7 cellular contexts compared by ENCODE assay signal in genomic region chr12:105341620-105342019, GRCh38. TPM values are rescaled to one million over a fixed set of nuclear protein-coding genes. Genes with fewer than 3 reads are reported as not detected.
DNase-seq lines count a peak whose midpoint lies in the region; ATAC-seq, FAIRE-seq and TF ChIP-seq lines count a peak whose summit lies in the region.
"Not testable (repeated sequence)": the region's sequence is repeated elsewhere in the genome, so short reads cannot be mapped to it uniquely, and the experiment has no call there.

No MANE protein-coding gene starts in this region.

- TF ChIP-seq RAD21 in GM12878 (IDR thresholded peaks at IDR 0.05; ENCODE audit: insufficient read depth, low read depth, low read length): not testable (repeated sequence)

- H3K4me3 ChIP-seq in DND-41 (ENCODE audit: low read depth in 1 of 2, low read length in 2 of 2); OCI-LY7 (ENCODE audit: low read depth, low read length, poor library complexity, severe bottlenecking); GM12878: not testable (repeated sequence)

- H3K36me3 Mint-ChIP-seq in activated CD4-positive, alpha-beta T cell treated with anti-CD3 and anti-CD28 coated beads for 36 hours (ENCODE audit: low read depth): peaks cover 18% of the 10 kb centered on the region
- H3K36me3 Mint-ChIP-seq in activated T-helper 17 cell treated with anti-CD3 and anti-CD28 coated beads, Interleukin-2, amount 50 U/mL, for 72 hours (ENCODE audit: low read depth); stimulated activated effector memory CD8-positive, alpha-beta T cell treated with anti-CD3 and anti-CD28 coated beads, Interleukin-12 subunit alpha, Interleukin-12 subunit beta, amount 100 ng/mL, for 72 hours: not testable (repeated sequence)

- in situ Hi-C loops in GM12878 (cut with MboI): not testable (repeated sequence)

- SMC1A ChIA-PET in GM12878 (lab: Charles Lee; ENCODE audit: uncharacterized antibody, unreplicated experiment): not testable (repeated sequence)

- intact Hi-C loops in OCI-LY7 (cut with micrococcal nuclease; ENCODE audit: unreplicated experiment); activated CD4-positive, alpha-beta T cell treated with anti-CD3 and anti-CD28 coated beads for 36 hours (cut with DNase I, micrococcal nuclease); GM12878 (cut with micrococcal nuclease; ENCODE audit: unreplicated experiment): not testable (repeated sequence)

- not testable (repeated sequence) for H3K27me3 Mint-ChIP-seq in activated CD4-positive, alpha-beta T cell treated with anti-CD3 and anti-CD28 coated beads for 36 hours; activated T-helper 17 cell treated with anti-CD3 and anti-CD28 coated beads, Interleukin-2, amount 50 U/mL, for 72 hours

- not testable (repeated sequence) for FAIRE-seq in GM12878 (lab: Jason Lieb, UNC)

- TF ChIP-seq CTCF in DND-41 (IDR thresholded peaks at IDR 0.05; ENCODE audit: borderline replicate concordance, extremely low read depth, low read length, poor library complexity, severe bottlenecking); OCI-LY7 (conservative IDR thresholded peaks at IDR 0.05; ENCODE audit: low read length); GM12878 (IDR thresholded peaks at IDR 0.05 in 2 of 3, conservative IDR thresholded peaks at IDR 0.05 in 1 of 3; ENCODE audit: control insufficient read depth in 2 of 3, extremely low read depth in 1 of 3, insufficient read depth in 1 of 3, low read depth in 3 of 3, low read length in 3 of 3): not testable (repeated sequence)

- not testable (repeated sequence) for H3K4me2 ChIP-seq in DND-41 (ENCODE audit: insufficient read depth, low read length); GM12878 (ENCODE audit: control insufficient read depth, insufficient read depth)
- 0 out of 2 replicates have a peak overlapping the region, but pooled peaks have one; percentile 6 for H3K4me2 ChIP-seq in OCI-LY7 (ENCODE audit: low read length)

- not testable (repeated sequence) for DNase-seq in DND-41; OCI-LY7 (ENCODE audit: low spot score); GM12878 (ENCODE audit: low read depth, low spot score); stimulated activated effector memory CD8-positive, alpha-beta T cell treated with anti-CD3 and anti-CD28 coated beads, Interleukin-12 subunit alpha, Interleukin-12 subunit beta, amount 100 ng/mL, for 72 hours (ENCODE audit: low spot score in 2 of 2)
- peak; percentile 32 for DNase-seq in activated CD4-positive, alpha-beta T cell treated with anti-CD3 and anti-CD28 coated beads for 36 hours
- peak; percentile 69 for DNase-seq in kidney tubule cell (ENCODE audit: low spot score)

- H3K9ac ChIP-seq in DND-41 (ENCODE audit: low read depth, low read length); GM12878 (ENCODE audit: control insufficient read depth, insufficient read depth, low read length): not testable (repeated sequence)

- peaks cover 10% of the 10 kb centered on the region for H3K9me3 Mint-ChIP-seq in activated CD4-positive, alpha-beta T cell treated with anti-CD3 and anti-CD28 coated beads for 36 hours (ENCODE audit: low read depth)
- H3K9me3 Mint-ChIP-seq in activated T-helper 17 cell treated with anti-CD3 and anti-CD28 coated beads, Interleukin-2, amount 50 U/mL, for 72 hours; stimulated activated effector memory CD8-positive, alpha-beta T cell treated with anti-CD3 and anti-CD28 coated beads, Interleukin-12 subunit alpha, Interleukin-12 subunit beta, amount 100 ng/mL, for 72 hours: not testable (repeated sequence)

- not testable (repeated sequence) for H3K9me2 ChIP-seq in OCI-LY7 (ENCODE audit: insufficient read depth, low read length)

- peaks cover 12% of the 10 kb centered on the region for H3K9me3 ChIP-seq in DND-41 (ENCODE audit: insufficient read depth, low read length, severe bottlenecking)
- H3K9me3 ChIP-seq in OCI-LY7 (ENCODE audit: low read length): peaks cover 33% of the 10 kb centered on the region
- peaks cover 16% of the 10 kb centered on the region for H3K9me3 ChIP-seq in GM12878 (replicated peaks; ENCODE audit: control insufficient read depth, insufficient read depth, low read length)

- peak overlapping the region; percentile 6; the same call in 1 of the 2 replicates for H3K27ac ChIP-seq in DND-41 (ENCODE audit: low read length)
- H3K27ac ChIP-seq in OCI-LY7 (ENCODE audit: low read depth, low read length, poor library complexity, severe bottlenecking); GM12878 (ENCODE audit: control insufficient read depth, insufficient read depth): not testable (repeated sequence)

- WGBS in GM12878 (ENCODE audit: insufficient coverage, insufficient replicate concordance, low lambda C conversion rate, missing lambda C conversion rate): 0% methylated on average over 1 of the region's 1 CpG

- H3K4me1 ChIP-seq in DND-41 (ENCODE audit: insufficient read depth, low read length) (peaks cover 19% of the 10 kb centered on the region), OCI-LY7 (ENCODE audit: insufficient read depth, low read length, poor library complexity, severe bottlenecking) (peaks cover 26% of the 10 kb centered on the region)
- not testable (repeated sequence) for H3K4me1 ChIP-seq in GM12878 (ENCODE audit: control insufficient read depth, insufficient read depth, low read length)

- TF ChIP-seq POLR2A in GM12878 (IDR thresholded peaks at IDR 0.05; ENCODE audit: low read depth, low read length): not testable (repeated sequence)

- POLR2A ChIA-PET in OCI-LY7 (lab: Charles Lee): interaction anchor here (1.0 to 1.4 kb wide), 2 partner anchors 10 to 16 kb away, joined by 3 to 4 read pairs; no protein-coding TSS in a partner anchor
- POLR2A ChIA-PET in activated CD4-positive, alpha-beta T cell treated with anti-CD3 and anti-CD28 coated beads for 36 hours (lab: Charles Lee): interaction anchor here (0.6 kb wide), 1 partner anchor 13 kb away, joined by 8 read pairs; no protein-coding TSS in a partner anchor
- POLR2A ChIA-PET in GM12878 (lab: Charles Lee): not testable (repeated sequence)

- not testable (repeated sequence) for ATAC-seq in DND-41 (ENCODE audit: insufficient read depth, low read depth); GM12878; stimulated activated effector memory CD8-positive, alpha-beta T cell treated with anti-CD3 and anti-CD28 coated beads, Interleukin-12 subunit alpha, Interleukin-12 subunit beta, amount 100 ng/mL, for 72 hours
- ATAC-seq in activated CD4-positive, alpha-beta T cell treated with anti-CD3 and anti-CD28 coated beads for 36 hours: peak; percentile 44
- ATAC-seq in activated T-helper 17 cell treated with anti-CD3 and anti-CD28 coated beads, Interleukin-2, amount 50 U/mL, for 72 hours (replicated peaks): peak; percentile 90

- not testable (repeated sequence) for H3K27ac Mint-ChIP-seq in activated CD4-positive, alpha-beta T cell treated with anti-CD3 and anti-CD28 coated beads for 36 hours; activated T-helper 17 cell treated with anti-CD3 and anti-CD28 coated beads, Interleukin-2, amount 50 U/mL, for 72 hours
- H3K27ac Mint-ChIP-seq in stimulated activated effector memory CD8-positive, alpha-beta T cell treated with anti-CD3 and anti-CD28 coated beads, Interleukin-12 subunit alpha, Interleukin-12 subunit beta, amount 100 ng/mL, for 72 hours: peak overlapping the region; percentile 43

- RAD21 ChIA-PET in GM12878 (lab: Charles Lee; ENCODE audit: unreplicated experiment): not testable (repeated sequence)

- H3K36me3 ChIP-seq in DND-41 (ENCODE audit: insufficient read depth, low read length) (peaks cover 41% of the 10 kb centered on the region), OCI-LY7 (ENCODE audit: insufficient read depth, low read length) (peaks cover 93% of the 10 kb centered on the region)
- not testable (repeated sequence) for H3K36me3 ChIP-seq in GM12878 (ENCODE audit: control insufficient read depth in 2 of 2, insufficient read depth in 2 of 2, low read length in 1 of 2)

- not testable (repeated sequence) for H3K27me3 ChIP-seq in DND-41 (ENCODE audit: insufficient read depth, low read length, poor library complexity); GM12878 (replicated peaks in 1 of 2; ENCODE audit: control insufficient read depth in 2 of 2, insufficient read depth in 2 of 2, low read length in 1 of 2)

- not testable (repeated sequence) for H4K20me1 ChIP-seq in DND-41 (ENCODE audit: insufficient read depth, low read length); OCI-LY7 (ENCODE audit: insufficient read depth, low read length); GM12878 (ENCODE audit: control insufficient read depth, insufficient read depth)

- not testable (repeated sequence) for TF ChIP-seq EP300 in GM12878 (IDR thresholded peaks at IDR 0.05; ENCODE audit: borderline replicate concordance in 1 of 2, control insufficient read depth in 1 of 2, low read depth in 2 of 2, low read length in 2 of 2)

- H2AFZ ChIP-seq in DND-41 (ENCODE audit: low read depth, low read length); OCI-LY7 (ENCODE audit: low read length); GM12878 (ENCODE audit: control insufficient read depth, low read depth, low read length): not testable (repeated sequence)

- H3K79me2 ChIP-seq in DND-41 (ENCODE audit: insufficient read depth, low read length): peaks cover 98% of the 10 kb centered on the region
- peaks cover 100% of the 10 kb centered on the region for H3K79me2 ChIP-seq in OCI-LY7 (ENCODE audit: insufficient read depth, low read depth, low read length)
- peaks cover 32% of the 10 kb centered on the region for H3K79me2 ChIP-seq in GM12878 (ENCODE audit: control insufficient read depth, insufficient read depth, low read length)

- H3K4me3 Mint-ChIP-seq in activated CD4-positive, alpha-beta T cell treated with anti-CD3 and anti-CD28 coated beads for 36 hours; activated T-helper 17 cell treated with anti-CD3 and anti-CD28 coated beads, Interleukin-2, amount 50 U/mL, for 72 hours; stimulated activated effector memory CD8-positive, alpha-beta T cell treated with anti-CD3 and anti-CD28 coated beads, Interleukin-12 subunit alpha, Interleukin-12 subunit beta, amount 100 ng/mL, for 72 hours: not testable (repeated sequence)

- not testable (repeated sequence) for BruUV-seq in OCI-LY7 (replicated peaks; lab: Mats Ljungman, UMichigan); GM12878 (replicated peaks; lab: Mats Ljungman, UMichigan)

- H3K4me1 Mint-ChIP-seq in activated CD4-positive, alpha-beta T cell treated with anti-CD3 and anti-CD28 coated beads for 36 hours; activated T-helper 17 cell treated with anti-CD3 and anti-CD28 coated beads, Interleukin-2, amount 50 U/mL, for 72 hours: not testable (repeated sequence)
- H3K4me1 Mint-ChIP-seq in stimulated activated effector memory CD8-positive, alpha-beta T cell treated with anti-CD3 and anti-CD28 coated beads, Interleukin-12 subunit alpha, Interleukin-12 subunit beta, amount 100 ng/mL, for 72 hours: peaks cover 29% of the 10 kb centered on the region

- CTCF ChIA-PET in OCI-LY7 (lab: Charles Lee; ENCODE audit: unreplicated experiment); activated CD4-positive, alpha-beta T cell treated with anti-CD3 and anti-CD28 coated beads for 36 hours (lab: Charles Lee); GM12878 (lab: Yijun Ruan, JAX): not testable (repeated sequence)

RNA-seq across cellular contexts. Expression of gene C12orf75, which starts 11.1 kb away (rescaled TPM):
- total RNA-seq in OCI-LY7 (2014; rRNA removed; shearing (Covaris generic)): 147 and 174 TPM in 2 replicates
- total RNA-seq in OCI-LY7 (2022) (448 and 505 TPM in 2 replicates), GM12878 (2014; rRNA removed) (154 and 174 TPM in 2 replicates), GM12878 (2014; rRNA removed; fragmentation: Illumina TruSeq; extraction: Trizol) (160 and 164 TPM in 2 replicates), GM12878 (2021) (171 and 172 TPM in 2 replicates)
- total RNA-seq in activated CD4-positive, alpha-beta T cell treated with anti-CD3 and anti-CD28 coated beads for 36 hours: 10 to 100 TPM; 53.8 to 59.9 TPM
- 100 to 1,000 TPM in 1 of 2 donors, 10 to 100 TPM in 1; 42.0 to 102 TPM for total RNA-seq in activated T-helper 17 cell treated with anti-CD3 and anti-CD28 coated beads, Interleukin-2, amount 50 U/mL, for 72 hours
- 40.0 and 42.0 TPM in 2 replicates for total RNA-seq in GM12878 (2013; cell fraction: nucleolus; rRNA removed)
- 52.2 TPM for polyA plus RNA-seq in GM12878 (2011; ENCODE audit: low read depth)
- polyA plus RNA-seq in GM12878 (2011; rRNA removed) (150 and 222 TPM in 2 replicates), GM12878 (2014; fragmentation: Illumina TruSeq; extraction: Trizol) (184 and 205 TPM in 2 replicates), GM12878 (2014; fragmentation: Nextera tagmentation; extraction: Ambion mirVana) (10 to 100 TPM; 40.7 to 84.7 TPM), GM12878 (2014; rRNA removed) (107 and 124 TPM in 2 replicates), GM12878 (2016; fragmentation: Nextera tagmentation; extraction: Ambion mirVana) (100 to 1,000 TPM; 399 to 411 TPM)
- polyA plus RNA-seq in GM12878 (2011; cell fraction: cytosol; rRNA removed): 70.9 and 74.3 TPM in 2 replicates
- 41.2 and 46.2 TPM in 2 replicates for polyA plus RNA-seq in GM12878 (2011; cell fraction: nucleus; rRNA removed)
- 55.8 and 75.4 TPM in 2 replicates for polyA plus RNA-seq in GM12878 (2012)
- polyA minus RNA-seq in GM12878 (2011; rRNA and poly(A)+ RNA removed): 43.8 and 53.7 TPM in 2 replicates
- polyA minus RNA-seq in GM12878 (2011; cell fraction: cytosol; rRNA and poly(A)+ RNA removed): 23.0 and 31.3 TPM in 2 replicates
- polyA minus RNA-seq in GM12878 (2011; cell fraction: nucleus; rRNA and poly(A)+ RNA removed): 18.0 and 35.2 TPM in 2 replicates
